In genomic region chr13:29382021-29382420, GRCh38 we compare ENCODE assay signal across 3 cellular contexts.
"Had no signal": no experiment of that assay in that cellular context is flagged by ENCODE, and none has a peak within 500 bp of the region (broad histone marks: within the 10 kb centered on the region; RNA-seq: fewer than 3 reads in every experiment).

No MANE protein-coding gene starts in this region.

- DNase-seq: GDM1, GF-D8 had no signal

- H3K4me3 ChIP-seq: GM12878 had no signal

- ATAC-seq: GM12878 had no signal
